1 cellular context compared by ENCODE assay signal in genomic region chr12:93571360-93571853, GRCh38.
TF ChIP-seq lines count a peak whose summit lies in the region.

No MANE protein-coding gene starts in this region.

TF ChIP-seq in HEK293, 187 proteins besides CTCF, POLR2A, EP300 and RAD21 (continued from another document and continues in another):
- no peak for TF ChIP-seq ZBTB21 (tag by site-specific recombination; IDR thresholded peaks at IDR 0.05)
- no peak for TF ChIP-seq ZNF747 (tag by site-specific recombination; IDR thresholded peaks at IDR 0.05)
- no peak for TF ChIP-seq ZNF19 (tag by site-specific recombination; IDR thresholded peaks at IDR 0.05; ENCODE audit: low read depth)
- no peak for TF ChIP-seq BCL11A (tag by site-specific recombination; IDR thresholded peaks at IDR 0.05; ENCODE audit: low read depth)
- TF ChIP-seq PRDM1 (tag by site-specific recombination; IDR thresholded peaks at IDR 0.05), result peak; percentile 35; the same call in 1 of the 2 replicates
- TF ChIP-seq YY1 (tag by site-specific recombination; IDR thresholded peaks at IDR 0.05), result no peak
- peak; percentile 88 for TF ChIP-seq ZNF398 (tag by site-specific recombination; IDR thresholded peaks at IDR 0.05)
- TF ChIP-seq GLIS2 (tag by site-specific recombination; IDR thresholded peaks at IDR 0.05), result peak; percentile 83
- TF ChIP-seq, protein P1, sequence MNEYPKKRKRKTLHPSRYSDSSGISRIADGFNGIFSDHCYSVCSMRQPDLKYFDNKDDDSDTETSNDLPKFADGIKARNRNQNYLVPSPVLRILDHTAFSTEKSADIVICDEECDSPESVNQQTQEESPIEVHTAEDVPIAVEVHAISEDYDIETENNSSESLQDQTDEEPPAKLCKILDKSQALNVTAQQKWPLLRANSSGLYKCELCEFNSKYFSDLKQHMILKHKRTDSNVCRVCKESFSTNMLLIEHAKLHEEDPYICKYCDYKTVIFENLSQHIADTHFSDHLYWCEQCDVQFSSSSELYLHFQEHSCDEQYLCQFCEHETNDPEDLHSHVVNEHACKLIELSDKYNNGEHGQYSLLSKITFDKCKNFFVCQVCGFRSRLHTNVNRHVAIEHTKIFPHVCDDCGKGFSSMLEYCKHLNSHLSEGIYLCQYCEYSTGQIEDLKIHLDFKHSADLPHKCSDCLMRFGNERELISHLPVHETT (tag by site-specific recombination; IDR thresholded peaks at IDR 0.05), result peak; percentile 31; the same call in 1 of the 2 replicates
- no peak for TF ChIP-seq ZNF221 (tag by site-specific recombination; IDR thresholded peaks at IDR 0.05; ENCODE audit: borderline replicate concordance)
- TF ChIP-seq ZNF558 (tag by site-specific recombination; IDR thresholded peaks at IDR 0.05), result no peak
- no peak; the same call in 1 of the 2 replicates for TF ChIP-seq ZNF76 (tag by site-specific recombination; IDR thresholded peaks at IDR 0.05; ENCODE audit: borderline replicate concordance, low read depth)
- TF ChIP-seq, protein P2, sequence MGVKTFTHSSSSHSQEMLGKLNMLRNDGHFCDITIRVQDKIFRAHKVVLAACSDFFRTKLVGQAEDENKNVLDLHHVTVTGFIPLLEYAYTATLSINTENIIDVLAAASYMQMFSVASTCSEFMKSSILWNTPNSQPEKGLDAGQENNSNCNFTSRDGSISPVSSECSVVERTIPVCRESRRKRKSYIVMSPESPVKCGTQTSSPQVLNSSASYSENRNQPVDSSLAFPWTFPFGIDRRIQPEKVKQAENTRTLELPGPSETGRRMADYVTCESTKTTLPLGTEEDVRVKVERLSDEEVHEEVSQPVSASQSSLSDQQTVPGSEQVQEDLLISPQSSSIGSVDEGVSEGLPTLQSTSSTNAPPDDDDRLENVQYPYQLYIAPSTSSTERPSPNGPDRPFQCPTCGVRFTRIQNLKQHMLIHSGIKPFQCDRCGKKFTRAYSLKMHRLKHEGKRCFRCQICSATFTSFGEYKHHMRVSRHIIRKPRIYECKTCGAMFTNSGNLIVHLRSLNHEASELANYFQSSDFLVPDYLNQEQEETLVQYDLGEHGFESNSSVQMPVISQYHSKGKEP (tag by site-specific recombination; IDR thresholded peaks at IDR 0.05), result no peak
- TF ChIP-seq AEBP2 (tag by site-specific recombination; IDR thresholded peaks at IDR 0.05; ENCODE audit: borderline replicate concordance), result no peak
- no peak for TF ChIP-seq ZNF707 (tag by site-specific recombination; IDR thresholded peaks at IDR 0.05)
- TF ChIP-seq ZNF2 (tag by site-specific recombination; IDR thresholded peaks at IDR 0.05), result no peak
- no peak for TF ChIP-seq ZNF670 (tag by site-specific recombination; IDR thresholded peaks at IDR 0.05; ENCODE audit: low read depth)
- peak; percentile 60 for TF ChIP-seq KLF8 (tag by site-specific recombination; IDR thresholded peaks at IDR 0.05)
- no peak; the same call in 1 of the 2 replicates for TF ChIP-seq ZBTB17 (tag by site-specific recombination; IDR thresholded peaks at IDR 0.05)
- TF ChIP-seq EGR2 (tag by site-specific recombination; IDR thresholded peaks at IDR 0.05; ENCODE audit: low read depth), result peak; percentile 92
- TF ChIP-seq, protein P3, sequence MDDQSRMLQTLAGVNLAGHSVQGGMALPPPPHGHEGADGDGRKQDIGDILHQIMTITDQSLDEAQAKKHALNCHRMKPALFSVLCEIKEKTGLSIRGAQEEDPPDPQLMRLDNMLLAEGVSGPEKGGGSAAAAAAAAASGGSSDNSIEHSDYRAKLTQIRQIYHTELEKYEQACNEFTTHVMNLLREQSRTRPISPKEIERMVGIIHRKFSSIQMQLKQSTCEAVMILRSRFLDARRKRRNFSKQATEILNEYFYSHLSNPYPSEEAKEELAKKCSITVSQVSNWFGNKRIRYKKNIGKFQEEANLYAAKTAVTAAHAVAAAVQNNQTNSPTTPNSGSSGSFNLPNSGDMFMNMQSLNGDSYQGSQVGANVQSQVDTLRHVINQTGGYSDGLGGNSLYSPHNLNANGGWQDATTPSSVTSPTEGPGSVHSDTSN (CRISPR knock-in tag; IDR thresholded peaks at IDR 0.05), result no peak
- TF ChIP-seq ZNF549 (tag by site-specific recombination; IDR thresholded peaks at IDR 0.05), result no peak
- peak; percentile 75 for TF ChIP-seq IKZF3 (tag by site-specific recombination; IDR thresholded peaks at IDR 0.05)
- no peak for TF ChIP-seq ZNF391 (tag by site-specific recombination; IDR thresholded peaks at IDR 0.05; ENCODE audit: borderline replicate concordance, low read depth)
- TF ChIP-seq ZFHX2 (tag by site-specific recombination; conservative IDR thresholded peaks at IDR 0.05), result peak; percentile 90
- TF ChIP-seq ZFP41 (tag by site-specific recombination; IDR thresholded peaks at IDR 0.05; ENCODE audit: borderline replicate concordance), result no peak
- TF ChIP-seq KLF7 (tag by site-specific recombination; IDR thresholded peaks at IDR 0.05; ENCODE audit: borderline replicate concordance), result peak; percentile 68; the same call in 1 of the 2 replicates
- no peak for TF ChIP-seq ZNF266 (tag by site-specific recombination; IDR thresholded peaks at IDR 0.05; ENCODE audit: low read depth)
- TF ChIP-seq ZSCAN30 (tag by site-specific recombination; IDR thresholded peaks at IDR 0.05), result 0 out of 2 replicates have a peak, but pooled peaks have one; percentile 12
- no peak for TF ChIP-seq ZNF350 (tag by site-specific recombination; IDR thresholded peaks at IDR 0.05)
- peak; percentile 63 for TF ChIP-seq PATZ1 (tag by site-specific recombination; IDR thresholded peaks at IDR 0.05)
- TF ChIP-seq MYNN (tag by site-specific recombination; IDR thresholded peaks at IDR 0.05; ENCODE audit: borderline replicate concordance), result no peak
- TF ChIP-seq ZBTB48 (tag by site-specific recombination; IDR thresholded peaks at IDR 0.05), result no peak
- TF ChIP-seq ZNF211 (tag by site-specific recombination; IDR thresholded peaks at IDR 0.05; ENCODE audit: low read depth), result no peak
- no peak for TF ChIP-seq ZNF701 (tag by site-specific recombination; IDR thresholded peaks at IDR 0.05)
- TF ChIP-seq SALL2 (tag by site-specific recombination; IDR thresholded peaks at IDR 0.05; ENCODE audit: borderline replicate concordance), result no peak
- TF ChIP-seq, protein P4, sequence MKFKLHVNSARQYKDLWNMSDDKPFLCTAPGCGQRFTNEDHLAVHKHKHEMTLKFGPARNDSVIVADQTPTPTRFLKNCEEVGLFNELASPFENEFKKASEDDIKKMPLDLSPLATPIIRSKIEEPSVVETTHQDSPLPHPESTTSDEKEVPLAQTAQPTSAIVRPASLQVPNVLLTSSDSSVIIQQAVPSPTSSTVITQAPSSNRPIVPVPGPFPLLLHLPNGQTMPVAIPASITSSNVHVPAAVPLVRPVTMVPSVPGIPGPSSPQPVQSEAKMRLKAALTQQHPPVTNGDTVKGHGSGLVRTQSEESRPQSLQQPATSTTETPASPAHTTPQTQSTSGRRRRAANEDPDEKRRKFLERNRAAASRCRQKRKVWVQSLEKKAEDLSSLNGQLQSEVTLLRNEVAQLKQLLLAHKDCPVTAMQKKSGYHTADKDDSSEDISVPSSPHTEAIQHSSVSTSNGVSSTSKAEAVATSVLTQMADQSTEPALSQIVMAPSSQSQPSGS (tag by site-specific recombination; IDR thresholded peaks at IDR 0.05; ENCODE audit: low read depth), result no peak
- TF ChIP-seq, protein P5, sequence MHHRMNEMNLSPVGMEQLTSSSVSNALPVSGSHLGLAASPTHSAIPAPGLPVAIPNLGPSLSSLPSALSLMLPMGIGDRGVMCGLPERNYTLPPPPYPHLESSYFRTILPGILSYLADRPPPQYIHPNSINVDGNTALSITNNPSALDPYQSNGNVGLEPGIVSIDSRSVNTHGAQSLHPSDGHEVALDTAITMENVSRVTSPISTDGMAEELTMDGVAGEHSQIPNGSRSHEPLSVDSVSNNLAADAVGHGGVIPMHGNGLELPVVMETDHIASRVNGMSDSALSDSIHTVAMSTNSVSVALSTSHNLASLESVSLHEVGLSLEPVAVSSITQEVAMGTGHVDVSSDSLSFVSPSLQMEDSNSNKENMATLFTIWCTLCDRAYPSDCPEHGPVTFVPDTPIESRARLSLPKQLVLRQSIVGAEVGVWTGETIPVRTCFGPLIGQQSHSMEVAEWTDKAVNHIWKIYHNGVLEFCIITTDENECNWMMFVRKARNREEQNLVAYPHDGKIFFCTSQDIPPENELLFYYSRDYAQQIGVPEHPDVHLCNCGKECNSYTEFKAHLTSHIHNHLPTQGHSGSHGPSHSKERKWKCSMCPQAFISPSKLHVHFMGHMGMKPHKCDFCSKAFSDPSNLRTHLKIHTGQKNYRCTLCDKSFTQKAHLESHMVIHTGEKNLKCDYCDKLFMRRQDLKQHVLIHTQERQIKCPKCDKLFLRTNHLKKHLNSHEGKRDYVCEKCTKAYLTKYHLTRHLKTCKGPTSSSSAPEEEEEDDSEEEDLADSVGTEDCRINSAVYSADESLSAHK (tag by site-specific recombination; IDR thresholded peaks at IDR 0.05), result peak; percentile 26; the same call in 1 of the 2 replicates
- TF ChIP-seq REST (tag by site-specific recombination; IDR thresholded peaks at IDR 0.05), result no peak; the same call in 1 of the 2 replicates
- no peak; the same call in 1 of the 2 replicates for TF ChIP-seq BCL6B (tag by site-specific recombination; IDR thresholded peaks at IDR 0.05)
- TF ChIP-seq ZNF560 (tag by site-specific recombination; IDR thresholded peaks at IDR 0.05; ENCODE audit: borderline replicate concordance), result no peak
